Comparison of ENCODE assay signal across 8 cellular contexts in genomic region chr6:144349690-144350132, GRCh38.
DNase-seq lines count a peak whose midpoint lies in the region; ATAC-seq and TF ChIP-seq lines count a peak whose summit lies in the region.

No MANE protein-coding gene starts in this region.

- no peaks in the 10 kb centered on the region for H3K36me3 ChIP-seq in thoracic aorta

- peaks cover 45 to 51% of the 10 kb centered on the region in 2 donors for H3K4me1 ChIP-seq in thoracic aorta (ENCODE audit: control insufficient read depth in 1 of 2, low read depth in 2 of 2)

- intact Hi-C loops in activated CD4-positive, alpha-beta T cell treated with anti-CD3 and anti-CD28 coated beads, Interleukin-2, amount 10 ng/mL, durations not matched to agents 24 days and 14 days (cut with micrococcal nuclease): loop anchor here (2.0 to 10.0 kb wide), 6 partner anchors 15 to 1473 kb away; no protein-coding TSS in a partner anchor
- intact Hi-C loops in activated CD8-positive, alpha-beta T cell treated with anti-CD3 and anti-CD28 coated beads for 36 hours (cut with micrococcal nuclease): loop anchor here (5.0 to 10.0 kb wide), 3 partner anchors 62 to 133 kb away; partner anchors contain the start of gene UTRN

- no peaks in the 10 kb centered on the region for H3K27me3 ChIP-seq in thoracic aorta (replicated peaks; ENCODE audit: insufficient read depth)

- no peak overlapping the region for H3K4me3 ChIP-seq in thoracic aorta

- H3K4me3 Mint-ChIP-seq in activated CD4-positive, alpha-beta T cell treated with anti-CD3 and anti-CD28 coated beads, Interleukin-2, amount 10 ng/mL, durations not matched to agents 24 days and 14 days: peak overlapping the region; percentile 80
- H3K4me3 Mint-ChIP-seq in activated CD8-positive, alpha-beta T cell treated with anti-CD3 and anti-CD28 coated beads for 36 hours: peak overlapping the region; percentile 48

- POLR2A ChIA-PET in activated CD8-positive, alpha-beta T cell treated with anti-CD3 and anti-CD28 coated beads for 36 hours (lab: Charles Lee): interaction anchor here (0.6 to 1.1 kb wide), 3 partner anchors 11 to 253 kb away, joined by 3 read pairs; no protein-coding TSS in a partner anchor

- peak overlapping the region in 1 of 2 donors; percentile 22 for H3K27ac ChIP-seq in thoracic aorta

- H3K27me3 Mint-ChIP-seq in activated CD4-positive, alpha-beta T cell treated with anti-CD3 and anti-CD28 coated beads, Interleukin-2, amount 10 ng/mL, durations not matched to agents 24 days and 14 days: no peaks in the 10 kb centered on the region
- H3K27me3 Mint-ChIP-seq in activated CD8-positive, alpha-beta T cell treated with anti-CD3 and anti-CD28 coated beads for 36 hours: no peaks in the 10 kb centered on the region

- ATAC-seq in HG03378 (IDR thresholded peaks at IDR 0.05; ENCODE audit: unreplicated experiment): peak; percentile 39
- ATAC-seq in activated CD8-positive, alpha-beta T cell treated with anti-CD3 and anti-CD28 coated beads for 36 hours: peak; percentile 54
- ATAC-seq in thoracic aorta (ENCODE audit: insufficient number of reproducible peaks, low FRiP score, low read depth): peak; percentile 32

- TF ChIP-seq CTCF in activated CD8-positive, alpha-beta T cell treated with anti-CD3 and anti-CD28 coated beads for 36 hours (IDR thresholded peaks at IDR 0.05): no peak
- no peak for TF ChIP-seq CTCF in thoracic aorta (IDR thresholded peaks at IDR 0.05)

- peaks cover 74% of the 10 kb centered on the region for H3K4me1 Mint-ChIP-seq in activated CD4-positive, alpha-beta T cell treated with anti-CD3 and anti-CD28 coated beads, Interleukin-2, amount 10 ng/mL, durations not matched to agents 24 days and 14 days
- peaks cover 79% of the 10 kb centered on the region for H3K4me1 Mint-ChIP-seq in activated CD8-positive, alpha-beta T cell treated with anti-CD3 and anti-CD28 coated beads for 36 hours (ENCODE audit: low read depth)

- H3K27ac Mint-ChIP-seq in activated CD4-positive, alpha-beta T cell treated with anti-CD3 and anti-CD28 coated beads, Interleukin-2, amount 10 ng/mL, durations not matched to agents 24 days and 14 days: peak overlapping the region; percentile 92
- H3K27ac Mint-ChIP-seq in activated CD8-positive, alpha-beta T cell treated with anti-CD3 and anti-CD28 coated beads for 36 hours: peak overlapping the region; percentile 92

- peak; percentile 78 for DNase-seq in activated CD4-positive, alpha-beta T cell treated with anti-CD3 and anti-CD28 coated beads, Interleukin-2, amount 10 ng/mL, durations not matched to agents 24 days and 14 days
- no peak for DNase-seq in activated CD4-positive, alpha-beta T cell treated with anti-CD3 and anti-CD28 coated beads for 1 hour
- no peak for DNase-seq in activated CD8-positive, alpha-beta T cell treated with anti-CD3 and anti-CD28 coated beads for 36 hours
- DNase-seq in iris pigment epithelial cell (ENCODE audit: low read depth) (peak; percentile 74), thoracic aorta (ENCODE audit: low spot score) (no peak), mucosa of gallbladder (ENCODE audit: low spot score) (no peak), NCI-H748 (lab: John Stamatoyannopoulos, UW; ENCODE audit: unreplicated experiment) (no peak)

- no peaks in the 10 kb centered on the region for H3K9me3 Mint-ChIP-seq in activated CD4-positive, alpha-beta T cell treated with anti-CD3 and anti-CD28 coated beads, Interleukin-2, amount 10 ng/mL, durations not matched to agents 24 days and 14 days
- peaks cover 2% of the 10 kb centered on the region for H3K9me3 Mint-ChIP-seq in activated CD8-positive, alpha-beta T cell treated with anti-CD3 and anti-CD28 coated beads for 36 hours

- CTCF ChIA-PET in activated CD8-positive, alpha-beta T cell treated with anti-CD3 and anti-CD28 coated beads for 36 hours (lab: Charles Lee): interaction anchor here (1.0 kb wide), 1 partner anchor 118 kb away, joined by 3 read pairs; no protein-coding TSS in a partner anchor

- H3K36me3 Mint-ChIP-seq in activated CD4-positive, alpha-beta T cell treated with anti-CD3 and anti-CD28 coated beads, Interleukin-2, amount 10 ng/mL, durations not matched to agents 24 days and 14 days (ENCODE audit: low read depth): peaks cover 12% of the 10 kb centered on the region
- H3K36me3 Mint-ChIP-seq in activated CD8-positive, alpha-beta T cell treated with anti-CD3 and anti-CD28 coated beads for 36 hours (ENCODE audit: low read depth): peaks cover 23% of the 10 kb centered on the region

- no peaks in the 10 kb centered on the region for H3K9me3 ChIP-seq in thoracic aorta

Comparison
In these comparisons a context has a peak if more than half of its experiments do, and no peak if none do; other contexts are left out.
1. DNase-seq: peak in activated CD4-positive, alpha-beta T cell treated with anti-CD3 and anti-CD28 coated beads, Interleukin-2, amount 10 ng/mL, durations not matched to agents 24 days and 14 days (single experiment) and iris pigment epithelial cell (single experiment); none in activated CD4-positive, alpha-beta T cell treated with anti-CD3 and anti-CD28 coated beads for 1 hour (single experiment), activated CD8-positive, alpha-beta T cell treated with anti-CD3 and anti-CD28 coated beads for 36 hours (single experiment), thoracic aorta (single experiment), mucosa of gallbladder (single experiment) and NCI-H748 (single experiment).
2. Peak in every context shown above with its lines, with median percentiles within 50 percentile points of each other: ATAC-seq.